ENCODE assay signal across 1 cellular context in genomic region chr19:44999131-44999925, GRCh38.
A peak's percentile ranks its signal among the peaks of the same experiment; 100 is the strongest.
TF ChIP-seq lines count a peak whose summit lies in the region.

No MANE protein-coding gene starts in this region.

TF ChIP-seq in K562, 482 proteins besides CTCF, POLR2A, EP300 and RAD21:
- TF ChIP-seq KDM1A (IDR thresholded peaks at IDR 0.05) (0 out of 4 replicates have a peak, but pooled peaks of 1 of the 2 experiments have one; percentile 5), RBM25 (IDR thresholded peaks at IDR 0.05; ENCODE audit: low read depth, low read length, severe bottlenecking) (peak; percentile 13)
